ENCODE assay signal across 9 cellular contexts in the genomic region with DNA sequence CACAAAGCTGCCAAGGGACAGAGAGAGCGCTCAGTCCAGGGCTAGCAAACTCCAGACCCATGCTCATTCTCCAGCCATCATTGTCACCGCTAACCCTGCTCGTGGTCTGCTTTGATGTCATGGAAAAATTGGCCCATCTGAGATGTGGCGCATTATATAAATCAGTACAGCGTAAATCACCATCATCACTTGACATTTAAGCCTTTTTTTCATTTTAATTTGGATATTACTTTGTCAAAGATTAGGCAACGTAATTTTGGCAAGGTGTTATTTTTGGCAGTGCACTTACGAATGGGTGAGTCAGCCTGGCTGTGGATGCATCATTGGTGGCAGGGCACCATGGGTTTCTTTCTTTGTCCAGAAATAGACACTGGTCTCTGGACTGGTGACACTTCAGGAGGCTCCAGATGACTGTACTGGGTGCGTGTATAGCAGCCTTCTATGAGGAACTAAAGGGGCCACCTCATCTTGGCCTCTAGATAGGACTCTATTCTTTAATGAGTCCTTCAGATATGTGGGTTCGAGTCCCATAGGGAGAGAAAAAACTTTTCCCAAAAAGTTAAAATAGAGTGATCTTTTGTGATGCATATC.
DNase-seq lines count a peak whose midpoint lies in the region; ATAC-seq and TF ChIP-seq lines count a peak whose summit lies in the region.
"Had no signal": no experiment of that assay in that cellular context is flagged by ENCODE, and none has a peak within 500 bp of the region (broad histone marks: within the 10 kb centered on the region; RNA-seq: fewer than 3 reads in every experiment).

No MANE protein-coding gene starts in this region.

- H3K4me1 ChIP-seq in BLaER1 treated with 17β-estradiol and CSF1 and Interleukin-3, amounts not matched to agents 10 nM and 100 nM = peaks cover 43 to 84% (median 66%) of the 10 kb centered on the region in 10 experiments
- H3K4me1 ChIP-seq in mammary epithelial cell (ENCODE audit: insufficient read depth, low read length) = peaks cover 15% of the 10 kb centered on the region

- TF ChIP-seq CTCF in mammary epithelial cell (conservative IDR thresholded peaks at IDR 0.05 in 1 of 2, IDR thresholded peaks at IDR 0.05 in 1 of 2; ENCODE audit: extremely low read depth in 1 of 2, insufficient read depth in 1 of 2, low read depth in 1 of 2, low read length in 2 of 2) = no peak

- H3K27ac ChIP-seq in BLaER1 treated with 17β-estradiol and CSF1 and Interleukin-3, amounts not matched to agents 10 nM and 100 nM = peak overlapping the region in 10 of 11 experiments; percentile 3 to 63 (median 42); a peak in 17 of 22 replicates
- H3K27ac ChIP-seq in mammary epithelial cell (ENCODE audit: insufficient read depth, low read depth, low read length) = no peak overlapping the region
- H3K27ac ChIP-seq: right lobe of liver had no signal

- H3K9ac ChIP-seq in BLaER1 treated with 17β-estradiol and CSF1 and Interleukin-3, amounts not matched to agents 10 nM and 100 nM = no peak overlapping the region
- H3K9ac ChIP-seq in mammary epithelial cell (ENCODE audit: insufficient read depth, low read length) = no peak overlapping the region

- no peak overlapping the region for H3K4me3 ChIP-seq in BLaER1 treated with 17β-estradiol and CSF1 and Interleukin-3, amounts not matched to agents 10 nM and 100 nM
- no peak overlapping the region for H3K4me3 ChIP-seq in mammary epithelial cell (replicated peaks in 1 of 3; ENCODE audit: insufficient read depth in 1 of 3, low read depth in 2 of 3, low read length in 3 of 3)
- H3K4me3 ChIP-seq: right lobe of liver had no signal

- BruUV-seq in mammary epithelial cell (replicated peaks; lab: Mats Ljungman, UMichigan) = no TSS peak

- WGBS in mammary epithelial cell (ENCODE audit: low coverage, missing lambda C conversion rate) = 67% methylated on average over 9 of the region's 9 CpGs

- no peak overlapping the region for H2AFZ ChIP-seq in mammary epithelial cell (ENCODE audit: low read depth, low read length)

- peak; percentile 60 for ATAC-seq in GM19467 (IDR thresholded peaks at IDR 0.05; ENCODE audit: unreplicated experiment)
- ATAC-seq in HG03521 (IDR thresholded peaks at IDR 0.05; ENCODE audit: unreplicated experiment) = peak; percentile 75

- H4K20me1 ChIP-seq in BLaER1 treated with 17β-estradiol and CSF1 and Interleukin-3, amounts not matched to agents 10 nM and 100 nM = peaks cover 0 to 82% (median 0%) of the 10 kb centered on the region in 11 experiments; a peak in 5 of 22 replicates
- H4K20me1 ChIP-seq in mammary epithelial cell (ENCODE audit: insufficient read depth, low read length) = no peaks in the 10 kb centered on the region

- peaks cover 0 to 5% (median 0%) of the 10 kb centered on the region in 11 experiments; a peak in 1 of 22 replicates for H3K9me3 ChIP-seq in BLaER1 treated with 17β-estradiol and CSF1 and Interleukin-3, amounts not matched to agents 10 nM and 100 nM (replicated peaks in 1 of 11)
- H3K9me3 ChIP-seq in mammary epithelial cell (replicated peaks; ENCODE audit: insufficient read depth, low read length) = no peaks in the 10 kb centered on the region
- H3K9me3 ChIP-seq: right lobe of liver had no signal

- H3K79me2 ChIP-seq in mammary epithelial cell (ENCODE audit: insufficient read depth, low read length) = no peaks in the 10 kb centered on the region

- dilution Hi-C loops in mammary epithelial cell (cut with HindIII; ENCODE audit: low sequenced_read_pairs) = no loop called here

- intact Hi-C loops in mammary epithelial cell (cut with micrococcal nuclease) = no loop called here

- DNase-seq in mammary epithelial cell = peak; percentile 75
- no peak for DNase-seq in amygdala (lab: John Stamatoyannopoulos, UW)
- no peak for DNase-seq in NCI-H2081 treated with DMSO at 0.1 percent for 48 hours (lab: John Stamatoyannopoulos, UW)
- no peak for DNase-seq in NCI-H1105 treated with DMSO at 0.1 percent for 48 hours (lab: John Stamatoyannopoulos, UW)
- no peak for DNase-seq in SKM-1 treated with dmso at 0.1 percent for 144 hours (lab: John Stamatoyannopoulos, UW; ENCODE audit: unreplicated experiment)
- DNase-seq: right lobe of liver had no signal

- peaks cover 0 to 82% (median 17%) of the 10 kb centered on the region in 11 experiments; a peak in 12 of 22 replicates for H3K36me3 ChIP-seq in BLaER1 treated with 17β-estradiol and CSF1 and Interleukin-3, amounts not matched to agents 10 nM and 100 nM
- H3K36me3 ChIP-seq in mammary epithelial cell (ENCODE audit: insufficient read depth, low read length) = no peaks in the 10 kb centered on the region
- H3K36me3 ChIP-seq: right lobe of liver had no signal

- CTCF ChIA-PET in mammary epithelial cell (lab: Charles Lee; ENCODE audit: low non-redundant PET) = no interaction called here

- peak overlapping the region; percentile 56 to 95 (median 84) for H3K4me2 ChIP-seq in BLaER1 treated with 17β-estradiol and CSF1 and Interleukin-3, amounts not matched to agents 10 nM and 100 nM
- no peak overlapping the region for H3K4me2 ChIP-seq in mammary epithelial cell (ENCODE audit: insufficient read depth, low read depth, low read length)

- H3K27me3 ChIP-seq in BLaER1 treated with 17β-estradiol and CSF1 and Interleukin-3, amounts not matched to agents 10 nM and 100 nM = no peaks in the 10 kb centered on the region
- no peaks in the 10 kb centered on the region for H3K27me3 ChIP-seq in mammary epithelial cell (ENCODE audit: insufficient read depth, low read length)
- H3K27me3 ChIP-seq: right lobe of liver had no signal

- in situ Hi-C loops in mammary epithelial cell (cut with MboI; ENCODE audit: low sequenced_read_pairs in 2 of 2) = no loop called here
